Comparison of ENCODE assay signal across 2 cellular contexts in genomic region chr17:81566461-81567126, GRCh38.
A peak's percentile ranks its signal among the peaks of the same experiment; 100 is the strongest.
TF ChIP-seq lines count a peak whose summit lies in the region.

No MANE protein-coding gene starts in this region.

TF ChIP-seq in HEK293, 187 proteins besides CTCF, POLR2A, EP300 and RAD21 (continued from another document and continues in another):
- TF ChIP-seq KLF10 (tag by site-specific recombination; IDR thresholded peaks at IDR 0.05) (peak; percentile 37; the same call in 1 of the 2 replicates), ZNF366 (tag by site-specific recombination; conservative IDR thresholded peaks at IDR 0.05) (peak; percentile 59), SP7 (tag by site-specific recombination; IDR thresholded peaks at IDR 0.05) (peak; percentile 51; the same call in 1 of the 2 replicates), ZNF791 (tag by site-specific recombination; IDR thresholded peaks at IDR 0.05) (no peak), ZNF521 (tag by site-specific recombination; IDR thresholded peaks at IDR 0.05) (no peak), ZBTB26 (tag by site-specific recombination; optimal IDR thresholded peaks at IDR 0.05) (no peak), MYNN (tag by site-specific recombination; IDR thresholded peaks at IDR 0.05; ENCODE audit: borderline replicate concordance) (no peak), GLIS1 (tag by site-specific recombination; IDR thresholded peaks at IDR 0.05) (peak; percentile 81), PRDM6 (tag by site-specific recombination; IDR thresholded peaks at IDR 0.05) (peak; percentile 94), GLIS2 (tag by site-specific recombination; IDR thresholded peaks at IDR 0.05) (peak; percentile 39; the same call in 1 of the 2 replicates), ZNF596 (tag by site-specific recombination; IDR thresholded peaks at IDR 0.05) (peak; percentile 83), OSR2 (tag by site-specific recombination; IDR thresholded peaks at IDR 0.05) (peak; percentile 41; the same call in 1 of the 2 replicates), SP2 (tag by site-specific recombination; IDR thresholded peaks at IDR 0.05) (no peak), ZNF629 (tag by site-specific recombination; IDR thresholded peaks at IDR 0.05) (0 out of 2 replicates have a peak, but pooled peaks have one; percentile 34), ZNF621 (tag by site-specific recombination; IDR thresholded peaks at IDR 0.05) (no peak), ZSCAN30 (tag by site-specific recombination; IDR thresholded peaks at IDR 0.05) (0 out of 2 replicates have a peak, but pooled peaks have one; percentile 50), ZNF639 (tag by site-specific recombination; IDR thresholded peaks at IDR 0.05) (no peak), ZBTB8A (tag by site-specific recombination; IDR thresholded peaks at IDR 0.05) (peak; percentile 24; the same call in 1 of the 2 replicates), ZNF626 (tag by site-specific recombination; IDR thresholded peaks at IDR 0.05) (no peak), ZNF600 (tag by site-specific recombination; IDR thresholded peaks at IDR 0.05) (peak; percentile 52; the same call in 1 of the 2 replicates), ZBTB17 (tag by site-specific recombination; IDR thresholded peaks at IDR 0.05) (0 out of 2 replicates have a peak, but pooled peaks have one; percentile 39), ZIC2 (tag by site-specific recombination; IDR thresholded peaks at IDR 0.05) (peak; percentile 74), PRDM1 (tag by site-specific recombination; IDR thresholded peaks at IDR 0.05) (peak; percentile 86), REST (tag by site-specific recombination; IDR thresholded peaks at IDR 0.05) (no peak), ZEB2 (tag by site-specific recombination; IDR thresholded peaks at IDR 0.05) (no peak), ZSCAN16 (tag by site-specific recombination; IDR thresholded peaks at IDR 0.05) (no peak), FEZF1 (tag by site-specific recombination; IDR thresholded peaks at IDR 0.05) (peak; percentile 66), EGR2 (tag by site-specific recombination; IDR thresholded peaks at IDR 0.05; ENCODE audit: low read depth) (peak; percentile 50; the same call in 1 of the 2 replicates), ZNF843 (tag by site-specific recombination; IDR thresholded peaks at IDR 0.05) (0 out of 2 replicates have a peak, but pooled peaks have one; percentile 40)

TF ChIP-seq in GM23338, 12 proteins besides CTCF, POLR2A, EP300 and RAD21 (continued from another document):
- TF ChIP-seq ZNF462 (CRISPR knock-in tag; IDR thresholded peaks at IDR 0.05) (no peak), NANOG (IDR thresholded peaks at IDR 0.05; ENCODE audit: borderline replicate concordance) (no peak), CREB1 (CRISPR knock-in tag; IDR thresholded peaks at IDR 0.05; ENCODE audit: low read depth) (no peak), EZH2 (IDR thresholded peaks at IDR 0.05; ENCODE audit: low read depth, unreplicated experiment) (no peak), REST (IDR thresholded peaks at IDR 0.05; ENCODE audit: unreplicated experiment) (no peak)
